Comparison of ENCODE assay signal across 24 cellular contexts in genomic region chr9:13770956-13771355, GRCh38.
"Had no signal": no experiment of that assay in that cellular context is flagged by ENCODE, and none has a peak within 500 bp of the region (broad histone marks: within the 10 kb centered on the region; RNA-seq: fewer than 3 reads in every experiment).

No MANE protein-coding gene starts in this region.

- H3K27ac ChIP-seq: coronary artery, esophagus squamous epithelium, gastroesophageal sphincter, heart right ventricle, neutrophil, pancreas, psoas muscle, right atrium auricular region, thyroid gland, upper lobe of right lung, VCaP had no signal

- ATAC-seq: activated CD4-positive, CD25-positive, alpha-beta regulatory T cell treated with anti-CD3 and anti-CD28 coated beads, Interleukin-2, amount 50 U/mL, for 24 hours; activated T-cell treated with anti-CD3 and anti-CD28 coated beads, Interleukin-2, amount 50 U/mL, for 72 hours; gastroesophageal sphincter; heart right ventricle; left cardiac atrium; natural killer cell; pancreas; psoas muscle; upper lobe of right lung had no signal

- H3K4me3 ChIP-seq: coronary artery, esophagus squamous epithelium, gastroesophageal sphincter, heart right ventricle, pancreas, psoas muscle, right atrium auricular region, thyroid gland, upper lobe of right lung had no signal

- DNase-seq: activated CD4-positive, alpha-beta memory T cell treated with anti-CD3 and anti-CD28 coated beads, Interleukin-2, amount 10 ng/mL, durations not matched to agents 7 days and 5 days; activated CD4-positive, alpha-beta T cell treated with anti-CD3 and anti-CD28 coated beads, Interleukin-2, amount 10 ng/mL, durations not matched to agents 24 days and 14 days; activated effector memory CD4-positive, alpha-beta T cell treated with Interleukin-2 at 50 U/mL for 16 hours; activated naive CD4-positive, alpha-beta T cell treated with anti-CD3 and anti-CD28 coated beads, Interleukin-2, amount 10 ng/mL, durations not matched to agents 7 days and 5 days; activated T-cell treated with anti-CD3 and anti-CD28 coated beads, Interleukin-2, amount 50 U/mL, for 72 hours; amygdala; esophagus squamous epithelium; heart right ventricle; islet precursor cell; left cardiac atrium; midbrain; natural killer cell; pancreas; psoas muscle; stimulated activated CD4-positive, alpha-beta T cell treated with anti-CD3 and anti-CD28 coated beads, Interleukin-1b, Interleukin-23, amount 100 ng/mL, for 48 hours; substantia nigra; thyroid gland; upper lobe of right lung had no signal

- H3K4me1 ChIP-seq: esophagus squamous epithelium, gastroesophageal sphincter, heart right ventricle, pancreas, psoas muscle, right atrium auricular region, thyroid gland, upper lobe of right lung had no signal

- H3K9me3 ChIP-seq: esophagus squamous epithelium, gastroesophageal sphincter, heart right ventricle, neutrophil, pancreas, psoas muscle, right atrium auricular region, thyroid gland, upper lobe of right lung had no signal

- H3K36me3 ChIP-seq: esophagus squamous epithelium, gastroesophageal sphincter, heart right ventricle, neutrophil, pancreas, right atrium auricular region, thyroid gland, upper lobe of right lung had no signal

- H3K27me3 ChIP-seq: gastroesophageal sphincter, heart right ventricle, neutrophil, pancreas, right atrium auricular region, thyroid gland, upper lobe of right lung had no signal
